In genomic region chr17:57833597-57833939, GRCh38 we compare ENCODE assay signal across 10 cellular contexts. TPM values are rescaled to one million over a fixed set of nuclear protein-coding genes. Genes with fewer than 3 reads are reported as not detected.
DNase-seq lines count a peak whose midpoint lies in the region; ATAC-seq and TF ChIP-seq lines count a peak whose summit lies in the region.
"Had no signal": no experiment of that assay in that cellular context is flagged by ENCODE, and none has a peak within 500 bp of the region (broad histone marks: within the 10 kb centered on the region; RNA-seq: fewer than 3 reads in every experiment).

No MANE protein-coding gene starts in this region.

- H3K4me3 Mint-ChIP-seq in H9: no peak overlapping the region

- no peaks in the 10 kb centered on the region for H3K79me1 ChIP-seq in H9 (ENCODE audit: insufficient read depth, low read depth, low read length, poor library complexity, severe bottlenecking)

- H3K27ac Mint-ChIP-seq in H9: no peak overlapping the region
- H3K27ac Mint-ChIP-seq: activated CD4-positive, alpha-beta memory T cell treated with anti-CD3 and anti-CD28 coated beads, Interleukin-2, amount 10 ng/mL, durations not matched to agents 7 days and 5 days had no signal

- peaks cover 0 to 9% (median 3%) of the 10 kb centered on the region in 3 experiments; a peak in 4 of 7 replicates for H3K36me3 Mint-ChIP-seq in H9 (ENCODE audit: insufficient read depth in 1 of 3, low read depth in 3 of 3)

- H4K91ac ChIP-seq in H9 (ENCODE audit: insufficient read length, low read depth, low read length): no peak overlapping the region

- H3F3A ChIP-seq in PC-9 (ENCODE audit: insufficient read depth, low read depth) (peaks cover 6% of the 10 kb centered on the region; the same call in 1 of the 2 replicates), smooth muscle cell (ENCODE audit: low read depth) (peaks cover 6% of the 10 kb centered on the region)

- no peak overlapping the region for H3K4ac ChIP-seq in H9 (ENCODE audit: low read depth, low read length)

- H3K27me3 ChIP-seq in H9 (ENCODE audit: insufficient read depth, low read length) (no peaks in the 10 kb centered on the region), PC-9 (ENCODE audit: insufficient read depth, low read depth) (no peaks in the 10 kb centered on the region), fibroblast of lung (ENCODE audit: control insufficient read depth, insufficient read depth, low read length) (no peaks in the 10 kb centered on the region), smooth muscle cell (ENCODE audit: low read depth) (no peaks in the 10 kb centered on the region), testis (no peaks in the 10 kb centered on the region)

- peaks cover 7% of the 10 kb centered on the region for H3K23me2 ChIP-seq in H9 (ENCODE audit: insufficient read length, low read depth, low read length, poor library complexity, severe bottlenecking)

- no peak overlapping the region for H2BK120ac ChIP-seq in H9 (ENCODE audit: low read depth, low read length, poor library complexity, severe bottlenecking)

- H3K9me2 ChIP-seq in PC-9 (ENCODE audit: insufficient read depth): no peaks in the 10 kb centered on the region

- H3K27ac ChIP-seq in H9 (ENCODE audit: insufficient read length, low read depth, low read length) (no peak overlapping the region), PC-9 (no peak overlapping the region), fibroblast of lung (ENCODE audit: insufficient read depth, low read length) (no peak overlapping the region), smooth muscle cell (ENCODE audit: low read depth) (no peak overlapping the region), testis (no peak overlapping the region)

- no CpG with 5 or more reads among the region's 2 CpGs for WGBS in H9 (ENCODE audit: extremely low coverage, insufficient read length, low lambda C conversion rate)
- 51% methylated on average over 2 of the region's 2 CpGs for WGBS in smooth muscle cell (ENCODE audit: low lambda C conversion rate)
- WGBS in testis, 2 donors: 50 to 53% methylated on average over 2 of the region's 2 CpGs

- H3K4me1 ChIP-seq in H9 (ENCODE audit: insufficient read depth, low read length) (peaks cover 3% of the 10 kb centered on the region; the same call in 1 of the 2 replicates), PC-9 (replicated peaks; ENCODE audit: insufficient read depth) (no peaks in the 10 kb centered on the region), fibroblast of lung (ENCODE audit: control insufficient read depth, extremely low read depth, insufficient read depth, low read length) (peaks cover 3% of the 10 kb centered on the region), smooth muscle cell (ENCODE audit: low read depth) (peaks cover 9% of the 10 kb centered on the region), testis (peaks cover 28% of the 10 kb centered on the region)

- no peak overlapping the region for H3K56ac ChIP-seq in H9 (ENCODE audit: insufficient read length, low read depth, low read length)

- H3K36me3 ChIP-seq in PC-9 (ENCODE audit: low read depth) (0 out of 2 replicates have a peak, but pooled peaks cover 3% of the 10 kb centered on the region), fibroblast of lung (ENCODE audit: control insufficient read depth, insufficient read depth, low read length) (no peaks in the 10 kb centered on the region), smooth muscle cell (ENCODE audit: low read depth) (no peaks in the 10 kb centered on the region), testis (ENCODE audit: low read depth, missing control alignments) (no peaks in the 10 kb centered on the region)

- no peak overlapping the region for H3K4me3 ChIP-seq in PC-9
- H3K4me3 ChIP-seq in fibroblast of lung (replicated peaks in 1 of 4; ENCODE audit: control extremely low read depth in 1 of 4, insufficient read depth in 1 of 4, low read depth in 3 of 4, low read length in 4 of 4): no peak overlapping the region
- no peak overlapping the region for H3K4me3 ChIP-seq in smooth muscle cell
- no peak overlapping the region for H3K4me3 ChIP-seq in testis

- POLR2A ChIA-PET in PC-9 (lab: Charles Lee; ENCODE audit: unreplicated experiment): no interaction called here

- H2AFZ ChIP-seq in H9 (ENCODE audit: low read length): no peak overlapping the region
- H2AFZ ChIP-seq in PC-9: no peak overlapping the region
- no peak overlapping the region for H2AFZ ChIP-seq in fibroblast of lung (ENCODE audit: low read length)
- no peak overlapping the region for H2AFZ ChIP-seq in smooth muscle cell (ENCODE audit: low read depth)

- TF ChIP-seq CTCF in H9 (conservative IDR thresholded peaks at IDR 0.05) (peak; percentile 15; the same call in 2 of the 3 replicates), PC-9 (conservative IDR thresholded peaks at IDR 0.05) (peak; percentile 44), fibroblast of lung (conservative IDR thresholded peaks at IDR 0.05 in 1 of 2, IDR thresholded peaks at IDR 0.05 in 1 of 2; ENCODE audit: low read depth in 1 of 2, low read length in 2 of 2) (no peak), smooth muscle cell (IDR thresholded peaks at IDR 0.05; ENCODE audit: borderline replicate concordance, insufficient read depth, poor library complexity, severe bottlenecking) (no peak), testis (IDR thresholded peaks at IDR 0.05) (no peak)

- no peak overlapping the region for H2BK20ac ChIP-seq in H9 (ENCODE audit: low read depth, low read length, poor library complexity, severe bottlenecking)

- H3K79me2 ChIP-seq in H9 (ENCODE audit: insufficient read depth, low read length): no peaks in the 10 kb centered on the region
- no peaks in the 10 kb centered on the region for H3K79me2 ChIP-seq in PC-9 (ENCODE audit: low read depth)
- H3K79me2 ChIP-seq in fibroblast of lung (ENCODE audit: control insufficient read depth, insufficient read depth, low read length): no peaks in the 10 kb centered on the region
- no peaks in the 10 kb centered on the region for H3K79me2 ChIP-seq in smooth muscle cell (ENCODE audit: low read depth)

- H3K4me2 ChIP-seq in H9 (ENCODE audit: insufficient read depth, insufficient read length, low read length) (peak overlapping the region; percentile 62), PC-9 (no peak overlapping the region), fibroblast of lung (ENCODE audit: extremely low read depth, insufficient read depth, low read length) (peak overlapping the region; percentile 89), smooth muscle cell (peak overlapping the region; percentile 90)

- H3K9me3 Mint-ChIP-seq in H9: no peaks in the 10 kb centered on the region
- H3K9me3 Mint-ChIP-seq: activated CD4-positive, alpha-beta memory T cell treated with anti-CD3 and anti-CD28 coated beads, Interleukin-2, amount 10 ng/mL, durations not matched to agents 7 days and 5 days had no signal

- CTCF ChIA-PET in PC-9 (lab: Charles Lee): interaction anchor here (0.6 to 1.6 kb wide), 2 partner anchors 32 to 162 kb away, joined by 5 to 6 read pairs; no protein-coding TSS in a partner anchor

- DNase-seq in H9: no peak
- DNase-seq in PC-9: no peak
- DNase-seq in fibroblast of lung (ENCODE audit: low read depth in 2 of 2): no peak
- DNase-seq in smooth muscle cell (lab: John Stamatoyannopoulos, UW; ENCODE audit: unreplicated experiment): no peak
- DNase-seq in NCI-H2171 (lab: John Stamatoyannopoulos, UW): no peak
- no peak for DNase-seq in testis
- DNase-seq in mesenteric fat pad (ENCODE audit: low spot score): no peak
- DNase-seq: NCI-H226 had no signal

- no peak overlapping the region for H2BK15ac ChIP-seq in H9 (ENCODE audit: low read depth, low read length)

- H3K9ac ChIP-seq in H9 (ENCODE audit: extremely low read depth, insufficient read length, low read length) (no peak overlapping the region), fibroblast of lung (ENCODE audit: insufficient read depth, low read length) (no peak overlapping the region), smooth muscle cell (ENCODE audit: low read depth) (no peak overlapping the region)

- BruUV-seq in PC-9 (replicated peaks; lab: Mats Ljungman, UMichigan): no TSS peak

- peaks cover 14% of the 10 kb centered on the region in 2 experiments for H3K4me1 Mint-ChIP-seq in H9

- H3T11ph ChIP-seq in H9 (ENCODE audit: low read length): no peak overlapping the region

- no peak overlapping the region for H4K5ac ChIP-seq in H9 (ENCODE audit: insufficient read length, low read depth, low read length)

- no peak overlapping the region for H4K8ac ChIP-seq in H9 (replicated peaks; ENCODE audit: insufficient read length, low read depth, low read length)

- H2BK12ac ChIP-seq in H9 (ENCODE audit: insufficient read length, low read depth, low read length): no peak overlapping the region

- H3K18ac ChIP-seq in H9 (ENCODE audit: insufficient read length, low read depth, low read length): no peak overlapping the region

- no peak overlapping the region for H3K23ac ChIP-seq in H9 (ENCODE audit: insufficient read length, low read depth, low read length)

- intact Hi-C loops in PC-9 (cut with micrococcal nuclease; ENCODE audit: unreplicated experiment) (loop anchor here (2.0 to 5.0 kb wide), 2 partner anchors 591 to 703 kb away; no protein-coding TSS in a partner anchor), testis (cut with DNase I; ENCODE audit: low total_unique reads) (no loop called here)

- no peak overlapping the region for H3K14ac ChIP-seq in H9 (ENCODE audit: insufficient read depth, low read length)

- no peaks in the 10 kb centered on the region for H3K9me3 ChIP-seq in H9 (ENCODE audit: control insufficient read depth, low read depth, low read length)
- H3K9me3 ChIP-seq in PC-9 (ENCODE audit: insufficient read depth, low read depth): no peaks in the 10 kb centered on the region
- H3K9me3 ChIP-seq in fibroblast of lung (ENCODE audit: control insufficient read depth, insufficient read depth, low read depth, low read length): no peaks in the 10 kb centered on the region
- H3K9me3 ChIP-seq in smooth muscle cell (replicated peaks; ENCODE audit: low read depth): no peaks in the 10 kb centered on the region
- H3K9me3 ChIP-seq in testis: no peaks in the 10 kb centered on the region

- ATAC-seq in GM21717 (IDR thresholded peaks at IDR 0.05; ENCODE audit: unreplicated experiment): no peak

- H3K27me3 Mint-ChIP-seq in H9 (ENCODE audit: low read depth): peaks cover 13% of the 10 kb centered on the region

- no peak for TF ChIP-seq POLR2A in testis (IDR thresholded peaks at IDR 0.05)

- H4K20me1 ChIP-seq in H9 (ENCODE audit: control insufficient read depth, insufficient read depth, insufficient read length) (no peaks in the 10 kb centered on the region), PC-9 (ENCODE audit: insufficient read depth) (no peaks in the 10 kb centered on the region), fibroblast of lung (ENCODE audit: control insufficient read depth, extremely low read depth, insufficient read depth, low read length) (no peaks in the 10 kb centered on the region), smooth muscle cell (ENCODE audit: low read depth) (no peaks in the 10 kb centered on the region)

- H2AK5ac ChIP-seq in H9 (ENCODE audit: insufficient read length, low read length): no peak overlapping the region

- H2BK5ac ChIP-seq in H9 (ENCODE audit: insufficient read length, low read length): no peak overlapping the region

RNA-seq across cellular contexts. Expression of gene MRPS23, which starts 16.3 kb away (rescaled TPM):
- total RNA-seq in H9 (2021) (62.0 and 65.9 TPM in 2 replicates), PC-9 (2021) (49.7 and 50.3 TPM in 2 replicates), fibroblast of lung (18.5 and 27.9 TPM in 2 replicates), smooth muscle cell (32.3 and 33.1 TPM in 2 replicates), testis (10 to 100 TPM; 14.1 to 25.1 TPM), mesenteric fat pad (31.9 TPM)
- polyA plus RNA-seq in fibroblast of lung (40.0 and 57.6 TPM in 2 replicates), smooth muscle cell (48.4 and 51.1 TPM in 2 replicates), testis (ENCODE audit: insufficient read depth, low read depth, low replicate concordance) (57.4 TPM)
- 43.7 and 57.2 TPM in 2 replicates for polyA plus RNA-seq in fibroblast of lung (2012)
- polyA minus RNA-seq in fibroblast of lung (ENCODE audit: low replicate concordance): 23.0 and 43.6 TPM in 2 replicates

Comparison
In these comparisons a context has a peak if more than half of its experiments do, and no peak if none do; other contexts are left out.
1. CTCF ChIP-seq: peak in H9 (single experiment) and PC-9 (single experiment); none in fibroblast of lung (0 of 2), smooth muscle cell (single experiment) and testis (0 of 3).